In genomic region chr13:48993150-48993549, GRCh38 we compare ENCODE assay signal across 19 cellular contexts.
"Had no signal": no experiment of that assay in that cellular context is flagged by ENCODE, and none has a peak within 500 bp of the region (broad histone marks: within the 10 kb centered on the region; RNA-seq: fewer than 3 reads in every experiment).

No MANE protein-coding gene starts in this region.

- H3K4me2 ChIP-seq: KMS-11 had no signal

- H3K27ac ChIP-seq: adrenal gland, KMS-11 had no signal

- H3K27me3 ChIP-seq: adrenal gland had no signal

- H3K36me3 ChIP-seq: adrenal gland had no signal

- ATAC-seq: T-helper 17 cell, WTC11 had no signal

- DNase-seq: activated CD4-positive, alpha-beta memory T cell treated with anti-CD3 and anti-CD28 coated beads for 36 hours; activated CD4-positive, alpha-beta T cell treated with anti-CD3 and anti-CD28 coated beads, Interleukin-2, amount 10 ng/mL, durations not matched to agents 24 days and 14 days; activated CD4-positive, CD25-positive, alpha-beta regulatory T cell treated with anti-CD3 and anti-CD28 coated beads, Interleukin-2, amount 50 U/mL, for 72 hours; activated CD8-positive, alpha-beta memory T cell treated with anti-CD3 and anti-CD28 coated beads, Interleukin-2, amount 50 U/mL, for 4 hours; activated naive CD4-positive, alpha-beta T cell treated with anti-CD3 and anti-CD28 coated beads, Interleukin-2, amount 50 U/mL, for 16 hours; activated naive CD8-positive, alpha-beta T cell treated with anti-CD3 and anti-CD28 coated beads, Interleukin-2, amount 10 ng/mL, durations not matched to agents 7 days and 5 days; adrenal gland; anterior cingulate cortex; cerebellar nuclear complex; NCI-H1105 treated with DMSO at 0.1 percent for 48 hours; NCI-H1436 treated with DMSO at 0.1 percent for 48 hours; NCI-H187; NCI-H2081; NCI-H524; SIG-M5; T-helper 17 cell; T-helper 9 cell had no signal

- H3K9me3 ChIP-seq: adrenal gland had no signal

- H3K4me3 ChIP-seq: adrenal gland had no signal

- H3K4me1 ChIP-seq: adrenal gland had no signal

- H3K9ac ChIP-seq: KMS-11 had no signal
